ENCODE assay signal across 8 cellular contexts in the genomic region with DNA sequence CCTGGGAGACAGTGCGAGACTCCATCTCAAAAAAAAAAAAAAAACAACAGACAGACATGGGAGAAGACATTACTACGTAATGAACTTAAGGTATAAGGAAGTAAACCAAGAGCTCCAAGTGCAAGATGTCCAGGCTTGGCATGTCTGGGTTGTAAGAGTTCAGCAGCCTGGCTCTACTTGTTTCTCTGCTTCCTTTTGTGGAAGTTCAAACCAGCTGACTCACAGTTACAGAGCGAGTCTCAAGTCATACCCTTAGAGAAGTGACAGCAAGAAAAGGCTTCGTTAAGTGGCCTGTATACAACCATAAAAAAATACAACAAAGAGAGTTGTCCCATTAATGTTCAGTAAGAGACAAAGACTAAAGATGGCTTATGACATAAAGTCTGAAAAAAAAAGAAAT. TPM values are rescaled to one million over a fixed set of nuclear protein-coding genes. Genes with fewer than 3 reads are reported as not detected.
DNase-seq lines count a peak whose midpoint lies in the region; ATAC-seq, FAIRE-seq and TF ChIP-seq lines count a peak whose summit lies in the region.

No MANE protein-coding gene starts in this region.

- intact Hi-C loops in ascending aorta (cut with DNase I) (loop anchor here (2.0 kb wide), 2 partner anchors 15 to 221 kb away; partner anchors contain the start of genes DAP3 and YY1AP1), HepG2 (cut with micrococcal nuclease; ENCODE audit: unreplicated experiment) (no loop called here), transverse colon (cut with DNase I; ENCODE audit: low total_unique reads) (no loop called here)

- POLR2A ChIA-PET in HepG2 (lab: Yijun Ruan, JAX), result interaction anchor here (0.5 to 1.5 kb wide), 2 partner anchors 24 to 363 kb away, joined by 3 to 4 read pairs; partner anchors contain the start of gene KHDC4

- H3K27ac ChIP-seq in ascending aorta (peak overlapping the region; percentile 90 to 95), HepG2 (ENCODE audit: extremely low read length, insufficient read depth, low read length) (no peak overlapping the region), transverse colon (peak overlapping the region; percentile 92 to 96 (median 96))

- CTCF ChIA-PET in HepG2 (lab: Yijun Ruan, JAX; ENCODE audit: low intra/inter-chr PET ratio, low total read pairs), result no interaction called here

- TF ChIP-seq CTCF in ascending aorta (IDR thresholded peaks at IDR 0.05), result no peak
- TF ChIP-seq CTCF in HepG2 (CRISPR knock-in tag; IDR thresholded peaks at IDR 0.05), result no peak
- TF ChIP-seq CTCF in transverse colon (IDR thresholded peaks at IDR 0.05), result no peak
- no peak for TF ChIP-seq CTCF in GM13977 (IDR thresholded peaks at IDR 0.05; ENCODE audit: extremely low read depth, insufficient read depth, missing control alignments)

- in situ Hi-C loops in HepG2 (cut with HindIII; ENCODE audit: extremely low pct_ligation_motif_present, low pct_unique_long_range_greater_than_20kb) (no loop called here), transverse colon (cut with MboI; ENCODE audit: low pct_ligation_motif_present in 1 of 4, low pct_unique_long_range_greater_than_20kb in 1 of 4, low sequenced_read_pairs in 3 of 4) (no loop called here), GM13977 (cut with MboI; ENCODE audit: low pct_unique_long_range_greater_than_20kb, low sequenced_read_pairs, unreplicated experiment) (no loop called here)

- TF ChIP-seq RAD21 in HepG2 (CRISPR knock-in tag; IDR thresholded peaks at IDR 0.05), result no peak

- TF ChIP-seq EP300 in HepG2 (IDR thresholded peaks at IDR 0.05; ENCODE audit: low read depth in 2 of 2, low read length in 2 of 2), result no peak
- no peak for TF ChIP-seq EP300 in HepG2 (CRISPR knock-in tag; IDR thresholded peaks at IDR 0.05; ENCODE audit: borderline replicate concordance)
- TF ChIP-seq EP300 in transverse colon (IDR thresholded peaks at IDR 0.05; ENCODE audit: low read depth), result no peak

- FAIRE-seq in HepG2 (lab: Jason Lieb, UNC), result no peak

- H3K9me3 ChIP-seq in ascending aorta (no peaks in the 10 kb centered on the region), HepG2 (ENCODE audit: low read length) (no peaks in the 10 kb centered on the region), transverse colon (no peaks in the 10 kb centered on the region)

- peaks cover 42 to 68% of the 10 kb centered on the region in 2 donors for H3K36me3 ChIP-seq in ascending aorta
- H3K36me3 ChIP-seq in HepG2 (replicated peaks in 1 of 2; ENCODE audit: control insufficient read depth in 1 of 2, insufficient read depth in 2 of 2, low read length in 2 of 2), result peaks cover 12 to 44% of the 10 kb centered on the region in 2 experiments
- H3K36me3 ChIP-seq in transverse colon, result peaks cover 0 to 70% (median 18%) of the 10 kb centered on the region in 4 donors

- H3K36me3 Mint-ChIP-seq in stimulated activated naive CD8-positive, alpha-beta T cell treated with anti-CD3 and anti-CD28 coated beads, Interleukin-15, Interleukin-2, amounts not matched to agents 100 ng/mL and 50 ng/mL, for 24 hours (ENCODE audit: low read depth), result peaks cover 67% of the 10 kb centered on the region

- no TSS peak for BruUV-seq in HepG2 (replicated peaks; lab: Mats Ljungman, UMichigan)

- no peaks in the 10 kb centered on the region for H4K20me1 ChIP-seq in HepG2 (ENCODE audit: insufficient read depth, low read length)

- peak overlapping the region; percentile 63 for H3K27ac Mint-ChIP-seq in stimulated activated naive CD8-positive, alpha-beta T cell treated with anti-CD3 and anti-CD28 coated beads, Interleukin-15, Interleukin-2, amounts not matched to agents 100 ng/mL and 50 ng/mL, for 24 hours

- DNase-seq in stimulated activated naive CD8-positive, alpha-beta T cell treated with anti-CD3 and anti-CD28 coated beads, Interleukin-15, Interleukin-2, amounts not matched to agents 100 U/mL and 50 U/mL, for 24 hours, result no peak
- DNase-seq in ascending aorta (ENCODE audit: low spot score in 2 of 2) (peak in 1 of 2 donors; percentile 21), HepG2 (ENCODE audit: low spot score) (no peak), transverse colon (no peak), HuH-7 (ENCODE audit: low spot score) (no peak), GM13977 (ENCODE audit: low spot score) (no peak)
- DNase-seq in stimulated activated CD4-positive, alpha-beta T cell treated with anti-CD3 and anti-CD28 coated beads, Interleukin-4, amount 100 ng/mL, for 1 hour, result no peak

- no peaks in the 10 kb centered on the region for H3K9me3 Mint-ChIP-seq in stimulated activated naive CD8-positive, alpha-beta T cell treated with anti-CD3 and anti-CD28 coated beads, Interleukin-15, Interleukin-2, amounts not matched to agents 100 ng/mL and 50 ng/mL, for 24 hours

- H3K27me3 Mint-ChIP-seq in stimulated activated naive CD8-positive, alpha-beta T cell treated with anti-CD3 and anti-CD28 coated beads, Interleukin-15, Interleukin-2, amounts not matched to agents 100 ng/mL and 50 ng/mL, for 24 hours, result no peaks in the 10 kb centered on the region

- peak overlapping the region; percentile 74; the same call in 1 of the 2 replicates for H3K9ac ChIP-seq in HepG2 (ENCODE audit: insufficient read depth, low read depth, low read length)

- H3K4me2 ChIP-seq in HepG2 (ENCODE audit: low read depth, low read length), result peak overlapping the region; percentile 76

- H3K4me3 ChIP-seq in ascending aorta, result peak overlapping the region; percentile 78 to 84
- peak overlapping the region; percentile 62 to 79 (median 78); a peak in 5 of 6 replicates for H3K4me3 ChIP-seq in HepG2 (replicated peaks in 1 of 3; ENCODE audit: insufficient read depth in 1 of 3, low read depth in 2 of 3, low read length in 3 of 3)
- peak overlapping the region in 1 of 4 donors; percentile 92 for H3K4me3 ChIP-seq in transverse colon

- peaks cover 26% of the 10 kb centered on the region for H3K4me1 Mint-ChIP-seq in stimulated activated naive CD8-positive, alpha-beta T cell treated with anti-CD3 and anti-CD28 coated beads, Interleukin-15, Interleukin-2, amounts not matched to agents 100 ng/mL and 50 ng/mL, for 24 hours (ENCODE audit: low read depth)

- over 99% methylated on average over 4 of the region's 4 CpGs for WGBS in HepG2 (ENCODE audit: low lambda C conversion rate)
- WGBS in transverse colon (ENCODE audit: low coverage in 1 of 2), 2 donors, result 68 to 75% methylated on average over 3 to 4 of the region's 4 CpGs

- no peak overlapping the region for H2AFZ ChIP-seq in HepG2 (ENCODE audit: low read length)

- H3K4me1 ChIP-seq in ascending aorta, result peaks cover 3 to 15% of the 10 kb centered on the region in 2 donors
- H3K4me1 ChIP-seq in HepG2 (ENCODE audit: insufficient read depth, low read length), result peaks cover 21% of the 10 kb centered on the region
- peaks cover 0 to 20% (median 17%) of the 10 kb centered on the region in 4 donors for H3K4me1 ChIP-seq in transverse colon

- H3K27me3 ChIP-seq in ascending aorta, result no peaks in the 10 kb centered on the region
- no peaks in the 10 kb centered on the region for H3K27me3 ChIP-seq in HepG2 (ENCODE audit: control insufficient read depth in 1 of 2, insufficient read depth in 2 of 2, low read length in 2 of 2)
- H3K27me3 ChIP-seq in transverse colon, result no peaks in the 10 kb centered on the region

- peaks cover 13% of the 10 kb centered on the region for H3K79me2 ChIP-seq in HepG2 (ENCODE audit: insufficient read depth, low read length)

- no peak for ATAC-seq in stimulated activated naive CD8-positive, alpha-beta T cell treated with anti-CD3 and anti-CD28 coated beads, Interleukin-15, Interleukin-2, amounts not matched to agents 100 U/mL and 50 U/mL, for 24 hours
- ATAC-seq in HepG2, result no peak

- TF ChIP-seq POLR2A in HepG2 (IDR thresholded peaks at IDR 0.05; ENCODE audit: insufficient read depth in 1 of 2, low read depth in 2 of 2, low read length in 2 of 2), result no peak
- no peak for TF ChIP-seq POLR2A in transverse colon (IDR thresholded peaks at IDR 0.05)

- H3K4me3 Mint-ChIP-seq in stimulated activated naive CD8-positive, alpha-beta T cell treated with anti-CD3 and anti-CD28 coated beads, Interleukin-15, Interleukin-2, amounts not matched to agents 100 ng/mL and 50 ng/mL, for 24 hours, result peak overlapping the region; percentile 82

RNA-seq across cellular contexts. Expression of gene RIT1, which starts 1.3 kb away (rescaled TPM):
- total RNA-seq in ascending aorta (17.1 TPM), HepG2 (2016; rRNA removed; fragmentation: Illumina TruSeq; extraction: Trizol) (12.2 and 15.9 TPM in 2 replicates), transverse colon (10 to 100 TPM in 3 of 4 donors, 1 to 10 TPM in 1; 6.4 to 23.7 (median 17.0) TPM)
- 1.8 and 2.7 TPM in 2 replicates for total RNA-seq in HepG2 (2016; cell fraction: cytosol; rRNA removed; fragmentation: Illumina TruSeq; extraction: Trizol; ENCODE audit: low read depth)
- total RNA-seq in HepG2 (2016; cell fraction: insoluble cytoplasmic fraction; rRNA removed; fragmentation: Illumina TruSeq; extraction: Trizol), result 12.0 and 18.3 TPM in 2 replicates
- total RNA-seq in HepG2 (2016; cell fraction: membrane; rRNA removed; fragmentation: Illumina TruSeq; extraction: Trizol), result 3.7 and 5.0 TPM in 2 replicates
- 5.1 and 6.9 TPM in 2 replicates for total RNA-seq in HepG2 (2016; cell fraction: nucleus; rRNA removed; fragmentation: Illumina TruSeq; extraction: Trizol)
- 29.3 and 32.2 TPM in 2 replicates for polyA plus RNA-seq in HepG2 (2011; rRNA removed)
- 27.0 and 36.8 TPM in 2 replicates for polyA plus RNA-seq in HepG2 (2011; cell fraction: cytosol; rRNA removed)
- 10.2 and 15.6 TPM in 2 replicates for polyA plus RNA-seq in HepG2 (2011; cell fraction: nucleus; rRNA removed)
- 14.8 and 19.9 TPM in 2 replicates for polyA plus RNA-seq in HepG2 (2012)
- 1.3 and 1.4 TPM in 2 replicates for polyA plus RNA-seq in HepG2 (2016; cell fraction: cytosol; fragmentation: Illumina TruSeq; extraction: Trizol; ENCODE audit: low read depth)
- 12.1 and 13.9 TPM in 2 replicates for polyA plus RNA-seq in HepG2 (2016; cell fraction: insoluble cytoplasmic fraction; fragmentation: Illumina TruSeq; extraction: Trizol; ENCODE audit: low read depth)
- 1.8 and 2.0 TPM in 2 replicates for polyA plus RNA-seq in HepG2 (2016; cell fraction: membrane; fragmentation: Illumina TruSeq; extraction: Trizol; ENCODE audit: low read depth)
- 13.6 and 15.1 TPM in 2 replicates for polyA plus RNA-seq in HepG2 (2016; cell fraction: nucleus; fragmentation: Illumina TruSeq; extraction: Trizol; ENCODE audit: insufficient read depth, low read depth)
- 23.7 and 26.0 TPM in 2 replicates for polyA minus RNA-seq in HepG2 (2011; rRNA and poly(A)+ RNA removed; ENCODE audit: low replicate concordance)
- 16.1 and 17.4 TPM in 2 replicates for polyA minus RNA-seq in HepG2 (2011; cell fraction: cytosol; rRNA and poly(A)+ RNA removed)
- polyA minus RNA-seq in HepG2 (2011; cell fraction: nucleus; rRNA and poly(A)+ RNA removed), result 11.6 and 20.5 TPM in 2 replicates

RNA-seq across cellular contexts. Expression of gene KHDC4, which starts 24.3 kb away (rescaled TPM):
- 101 TPM for total RNA-seq in ascending aorta
- 15.9 and 33.5 TPM in 2 replicates for total RNA-seq in HepG2 (2016; rRNA removed; fragmentation: Illumina TruSeq; extraction: Trizol)
- 17.8 and 22.2 TPM in 2 replicates for total RNA-seq in HepG2 (2016; cell fraction: cytosol; rRNA removed; fragmentation: Illumina TruSeq; extraction: Trizol; ENCODE audit: low read depth)
- 17.1 and 30.7 TPM in 2 replicates for total RNA-seq in HepG2 (2016; cell fraction: insoluble cytoplasmic fraction; rRNA removed; fragmentation: Illumina TruSeq; extraction: Trizol)
- total RNA-seq in HepG2 (2016; cell fraction: membrane; rRNA removed; fragmentation: Illumina TruSeq; extraction: Trizol), result 16.0 and 18.2 TPM in 2 replicates
- total RNA-seq in HepG2 (2016; cell fraction: nucleus; rRNA removed; fragmentation: Illumina TruSeq; extraction: Trizol), result 51.8 and 57.5 TPM in 2 replicates
- polyA plus RNA-seq in HepG2 (2011; rRNA removed), result 74.5 and 92.0 TPM in 2 replicates
- polyA plus RNA-seq in HepG2 (2011; cell fraction: cytosol; rRNA removed), result 35.4 and 38.7 TPM in 2 replicates
- 126 and 134 TPM in 2 replicates for polyA plus RNA-seq in HepG2 (2011; cell fraction: nucleus; rRNA removed)
- 37.2 and 38.4 TPM in 2 replicates for polyA plus RNA-seq in HepG2 (2012)
- polyA plus RNA-seq in HepG2 (2016; cell fraction: cytosol; fragmentation: Illumina TruSeq; extraction: Trizol; ENCODE audit: low read depth), result 2.1 and 2.5 TPM in 2 replicates
- 14.7 and 16.3 TPM in 2 replicates for polyA plus RNA-seq in HepG2 (2016; cell fraction: insoluble cytoplasmic fraction; fragmentation: Illumina TruSeq; extraction: Trizol; ENCODE audit: low read depth)
- 4.2 and 4.7 TPM in 2 replicates for polyA plus RNA-seq in HepG2 (2016; cell fraction: membrane; fragmentation: Illumina TruSeq; extraction: Trizol; ENCODE audit: low read depth)
- 113 and 121 TPM in 2 replicates for polyA plus RNA-seq in HepG2 (2016; cell fraction: nucleus; fragmentation: Illumina TruSeq; extraction: Trizol; ENCODE audit: insufficient read depth, low read depth)
- 83.9 and 155 TPM in 2 replicates for polyA minus RNA-seq in HepG2 (2011; rRNA and poly(A)+ RNA removed; ENCODE audit: low replicate concordance)
- polyA minus RNA-seq in HepG2 (2011; cell fraction: cytosol; rRNA and poly(A)+ RNA removed), result 19.6 and 24.9 TPM in 2 replicates
- polyA minus RNA-seq in HepG2 (2011; cell fraction: nucleus; rRNA and poly(A)+ RNA removed), result 113 and 148 TPM in 2 replicates
- total RNA-seq in transverse colon, result 100 to 1,000 TPM in 2 of 4 donors, 10 to 100 TPM in 2; 76.2 to 158 (median 98.7) TPM

RNA-seq across cellular contexts. Expression of gene RXFP4, which starts 31.5 kb away (rescaled TPM):
- total RNA-seq in ascending aorta (not detected), HepG2 (2016; rRNA removed; fragmentation: Illumina TruSeq; extraction: Trizol) (0.38 TPM in 1 of 2 replicates, not detected in the other), transverse colon (10 to 100 TPM in 1 of 4 donors, 1 to 10 TPM in 2, under 1 TPM in 1; 0.80 to 11.6 (median 2.5) TPM)
- not detected in 2 replicates for total RNA-seq in HepG2 (2016; cell fraction: cytosol; rRNA removed; fragmentation: Illumina TruSeq; extraction: Trizol; ENCODE audit: low read depth)
- total RNA-seq in HepG2 (2016; cell fraction: insoluble cytoplasmic fraction; rRNA removed; fragmentation: Illumina TruSeq; extraction: Trizol), result 0.25 and 0.28 TPM in 2 replicates
- total RNA-seq in HepG2 (2016; cell fraction: membrane; rRNA removed; fragmentation: Illumina TruSeq; extraction: Trizol), result not detected in 2 replicates
- 0.31 TPM in 1 of 2 replicates, not detected in the other for total RNA-seq in HepG2 (2016; cell fraction: nucleus; rRNA removed; fragmentation: Illumina TruSeq; extraction: Trizol)
- polyA plus RNA-seq in HepG2 (2011; rRNA removed), result 1.4 and 1.9 TPM in 2 replicates
- polyA plus RNA-seq in HepG2 (2011; cell fraction: cytosol; rRNA removed), result 1.3 and 2.1 TPM in 2 replicates
- 0.42 and 0.48 TPM in 2 replicates for polyA plus RNA-seq in HepG2 (2011; cell fraction: nucleus; rRNA removed)
- 0.48 and 0.72 TPM in 2 replicates for polyA plus RNA-seq in HepG2 (2012)
- polyA plus RNA-seq in HepG2 (2016; cell fraction: cytosol; fragmentation: Illumina TruSeq; extraction: Trizol; ENCODE audit: low read depth), result 0.08 TPM in 1 of 2 replicates, not detected in the other
- not detected in 2 replicates for polyA plus RNA-seq in HepG2 (2016; cell fraction: insoluble cytoplasmic fraction; fragmentation: Illumina TruSeq; extraction: Trizol; ENCODE audit: low read depth)
- not detected in 2 replicates for polyA plus RNA-seq in HepG2 (2016; cell fraction: membrane; fragmentation: Illumina TruSeq; extraction: Trizol; ENCODE audit: low read depth)
- polyA plus RNA-seq in HepG2 (2016; cell fraction: nucleus; fragmentation: Illumina TruSeq; extraction: Trizol; ENCODE audit: insufficient read depth, low read depth), result 0.64 and 0.79 TPM in 2 replicates
- polyA minus RNA-seq in HepG2 (2011; rRNA and poly(A)+ RNA removed; ENCODE audit: low replicate concordance), result 1.4 and 2.7 TPM in 2 replicates
- polyA minus RNA-seq in HepG2 (2011; cell fraction: cytosol; rRNA and poly(A)+ RNA removed), result 0.49 TPM in 1 of 2 replicates, not detected in the other
- polyA minus RNA-seq in HepG2 (2011; cell fraction: nucleus; rRNA and poly(A)+ RNA removed), result 0.39 and 1.1 TPM in 2 replicates

RNA-seq across cellular contexts. Expression of gene SYT11, which starts 50.5 kb away (rescaled TPM):
- total RNA-seq in ascending aorta, result 17.7 TPM
- 0.08 and 0.22 TPM in 2 replicates for total RNA-seq in HepG2 (2016; rRNA removed; fragmentation: Illumina TruSeq; extraction: Trizol)
- total RNA-seq in HepG2 (2016; cell fraction: cytosol; rRNA removed; fragmentation: Illumina TruSeq; extraction: Trizol; ENCODE audit: low read depth), result not detected in 2 replicates
- 0.06 and 0.13 TPM in 2 replicates for total RNA-seq in HepG2 (2016; cell fraction: insoluble cytoplasmic fraction; rRNA removed; fragmentation: Illumina TruSeq; extraction: Trizol)
- total RNA-seq in HepG2 (2016; cell fraction: membrane; rRNA removed; fragmentation: Illumina TruSeq; extraction: Trizol), result 0.03 and 0.09 TPM in 2 replicates
- 0.22 and 0.25 TPM in 2 replicates for total RNA-seq in HepG2 (2016; cell fraction: nucleus; rRNA removed; fragmentation: Illumina TruSeq; extraction: Trizol)
- 0.59 and 0.64 TPM in 2 replicates for polyA plus RNA-seq in HepG2 (2011; rRNA removed)
- polyA plus RNA-seq in HepG2 (2011; cell fraction: cytosol; rRNA removed), result 0.35 and 0.59 TPM in 2 replicates
- polyA plus RNA-seq in HepG2 (2011; cell fraction: nucleus; rRNA removed), result 0.26 and 0.29 TPM in 2 replicates
- 0.64 and 1.0 TPM in 2 replicates for polyA plus RNA-seq in HepG2 (2012)
- polyA plus RNA-seq in HepG2 (2016; cell fraction: cytosol; fragmentation: Illumina TruSeq; extraction: Trizol; ENCODE audit: low read depth), result 0.02 TPM in 1 of 2 replicates, not detected in the other
- 0.04 and 0.08 TPM in 2 replicates for polyA plus RNA-seq in HepG2 (2016; cell fraction: insoluble cytoplasmic fraction; fragmentation: Illumina TruSeq; extraction: Trizol; ENCODE audit: low read depth)
- 0.06 TPM in 1 of 2 replicates, not detected in the other for polyA plus RNA-seq in HepG2 (2016; cell fraction: membrane; fragmentation: Illumina TruSeq; extraction: Trizol; ENCODE audit: low read depth)
- polyA plus RNA-seq in HepG2 (2016; cell fraction: nucleus; fragmentation: Illumina TruSeq; extraction: Trizol; ENCODE audit: insufficient read depth, low read depth), result 0.08 and 0.21 TPM in 2 replicates
- polyA minus RNA-seq in HepG2 (2011; rRNA and poly(A)+ RNA removed; ENCODE audit: low replicate concordance), result 0.44 and 1.3 TPM in 2 replicates
- polyA minus RNA-seq in HepG2 (2011; cell fraction: cytosol; rRNA and poly(A)+ RNA removed), result 0.44 and 0.69 TPM in 2 replicates
- 0.39 and 0.75 TPM in 2 replicates for polyA minus RNA-seq in HepG2 (2011; cell fraction: nucleus; rRNA and poly(A)+ RNA removed)
- 1 to 10 TPM; 2.2 to 5.9 (median 3.6) TPM for total RNA-seq in transverse colon

RNA-seq across cellular contexts. Expression of gene GON4L, which starts 52.9 kb away (rescaled TPM):
- 19.9 TPM for total RNA-seq in ascending aorta
- total RNA-seq in HepG2 (2016; rRNA removed; fragmentation: Illumina TruSeq; extraction: Trizol), result 15.5 and 19.6 TPM in 2 replicates
- 60.3 and 77.6 TPM in 2 replicates for total RNA-seq in HepG2 (2016; cell fraction: cytosol; rRNA removed; fragmentation: Illumina TruSeq; extraction: Trizol; ENCODE audit: low read depth)
- 13.2 and 20.6 TPM in 2 replicates for total RNA-seq in HepG2 (2016; cell fraction: insoluble cytoplasmic fraction; rRNA removed; fragmentation: Illumina TruSeq; extraction: Trizol)
- 21.7 and 23.0 TPM in 2 replicates for total RNA-seq in HepG2 (2016; cell fraction: membrane; rRNA removed; fragmentation: Illumina TruSeq; extraction: Trizol)
- total RNA-seq in HepG2 (2016; cell fraction: nucleus; rRNA removed; fragmentation: Illumina TruSeq; extraction: Trizol), result 39.3 and 40.1 TPM in 2 replicates
- 14.6 and 15.0 TPM in 2 replicates for polyA plus RNA-seq in HepG2 (2011; rRNA removed)
- 6.9 and 10.0 TPM in 2 replicates for polyA plus RNA-seq in HepG2 (2011; cell fraction: cytosol; rRNA removed)
- 30.4 and 31.3 TPM in 2 replicates for polyA plus RNA-seq in HepG2 (2011; cell fraction: nucleus; rRNA removed)
- 13.5 and 13.8 TPM in 2 replicates for polyA plus RNA-seq in HepG2 (2012)
- polyA plus RNA-seq in HepG2 (2016; cell fraction: cytosol; fragmentation: Illumina TruSeq; extraction: Trizol; ENCODE audit: low read depth), result 2.0 and 2.4 TPM in 2 replicates
- 5.8 and 9.2 TPM in 2 replicates for polyA plus RNA-seq in HepG2 (2016; cell fraction: insoluble cytoplasmic fraction; fragmentation: Illumina TruSeq; extraction: Trizol; ENCODE audit: low read depth)
- 2.8 and 3.0 TPM in 2 replicates for polyA plus RNA-seq in HepG2 (2016; cell fraction: membrane; fragmentation: Illumina TruSeq; extraction: Trizol; ENCODE audit: low read depth)
- polyA plus RNA-seq in HepG2 (2016; cell fraction: nucleus; fragmentation: Illumina TruSeq; extraction: Trizol; ENCODE audit: insufficient read depth, low read depth), result 44.7 and 49.8 TPM in 2 replicates
- polyA minus RNA-seq in HepG2 (2011; rRNA and poly(A)+ RNA removed; ENCODE audit: low replicate concordance), result 35.6 and 65.0 TPM in 2 replicates
- polyA minus RNA-seq in HepG2 (2011; cell fraction: cytosol; rRNA and poly(A)+ RNA removed), result 9.4 and 10.1 TPM in 2 replicates
- polyA minus RNA-seq in HepG2 (2011; cell fraction: nucleus; rRNA and poly(A)+ RNA removed), result 48.7 and 51.0 TPM in 2 replicates
- 10 to 100 TPM; 36.3 to 75.6 (median 45.6) TPM for total RNA-seq in transverse colon
